9 cellular contexts compared by ENCODE assay signal in genomic region chr2:163348843-163349395, GRCh38.
DNase-seq lines count a peak whose midpoint lies in the region; ATAC-seq, FAIRE-seq and TF ChIP-seq lines count a peak whose summit lies in the region.
"Had no signal": no experiment of that assay in that cellular context is flagged by ENCODE, and none has a peak within 500 bp of the region (broad histone marks: within the 10 kb centered on the region; RNA-seq: fewer than 3 reads in every experiment).

No MANE protein-coding gene starts in this region.

- no peaks in the 10 kb centered on the region for H3K36me3 Mint-ChIP-seq in activated CD4-positive, alpha-beta T cell treated with anti-CD3 and anti-CD28 coated beads, Interleukin-2, amount 10 ng/mL, durations not matched to agents 24 days and 14 days (ENCODE audit: low read depth)

- H3K18ac ChIP-seq in H1 (ENCODE audit: extremely low read depth, low read length) = no peak overlapping the region; the same call in 1 of the 2 replicates

- H3K27ac ChIP-seq in AG04450 (ENCODE audit: low read depth, low read length) (peak overlapping the region; percentile 86), H1 (ENCODE audit: low read depth, low read length) (no peak overlapping the region)

- H2BK15ac ChIP-seq in H1 (ENCODE audit: low read length) = no peak overlapping the region

- peak overlapping the region; percentile 93 for H2AFZ ChIP-seq in H1 (ENCODE audit: low read length)

- H3K4me2 ChIP-seq in H1 (ENCODE audit: insufficient read depth in 1 of 2, low read depth in 2 of 2, low read length in 2 of 2) = peak overlapping the region; percentile 75 to 80

- H3K79me1 ChIP-seq in H1 (ENCODE audit: low read depth, low read length) = no peaks in the 10 kb centered on the region

- no peak overlapping the region for H3K4ac ChIP-seq in H1 (replicated peaks; ENCODE audit: insufficient read length, low read depth, low read length)

- H3K23me2 ChIP-seq in H1 (ENCODE audit: low read depth, low read length) = peaks cover 3% of the 10 kb centered on the region; the same call in 1 of the 2 replicates

- no peaks in the 10 kb centered on the region for H3K4me1 Mint-ChIP-seq in activated CD4-positive, alpha-beta T cell treated with anti-CD3 and anti-CD28 coated beads, Interleukin-2, amount 10 ng/mL, durations not matched to agents 24 days and 14 days

- no peak overlapping the region for H3K4me3 Mint-ChIP-seq in activated CD4-positive, alpha-beta T cell treated with anti-CD3 and anti-CD28 coated beads, Interleukin-2, amount 10 ng/mL, durations not matched to agents 24 days and 14 days

- no peaks in the 10 kb centered on the region for H3K36me3 ChIP-seq in H1 (ENCODE audit: control insufficient read depth in 2 of 4, insufficient read depth in 4 of 4, low read length in 3 of 4)
- no peaks in the 10 kb centered on the region for H3K36me3 ChIP-seq in mucosa of stomach (ENCODE audit: control insufficient read depth, insufficient read depth, low read length)

- H3K27me3 ChIP-seq in AG04450 (ENCODE audit: control insufficient read depth, insufficient read depth, low read length) (no peaks in the 10 kb centered on the region), H1 (replicated peaks in 1 of 4; ENCODE audit: control insufficient read depth in 3 of 4, extremely low read depth in 1 of 4, insufficient read depth in 3 of 4, low read length in 3 of 4) (no peaks in the 10 kb centered on the region), mucosa of stomach (ENCODE audit: control insufficient read depth, insufficient read depth, low read length) (peaks cover 8% of the 10 kb centered on the region)

- no peak overlapping the region for H3K27ac Mint-ChIP-seq in activated CD4-positive, alpha-beta T cell treated with anti-CD3 and anti-CD28 coated beads, Interleukin-2, amount 10 ng/mL, durations not matched to agents 24 days and 14 days

- no peaks in the 10 kb centered on the region for H3K9me3 ChIP-seq in AG04450 (ENCODE audit: control insufficient read depth, insufficient read depth, low read length)
- H3K9me3 ChIP-seq in H1 (ENCODE audit: insufficient read depth in 2 of 2, low read depth in 1 of 2, low read length in 1 of 2) = no peaks in the 10 kb centered on the region
- H3K9me3 ChIP-seq in mucosa of stomach (ENCODE audit: control insufficient read depth, low read length) = no peaks in the 10 kb centered on the region

- no peak overlapping the region for H4K91ac ChIP-seq in H1 (replicated peaks; ENCODE audit: insufficient read length, low read length)

- intact Hi-C loops in activated CD4-positive, alpha-beta T cell treated with anti-CD3 and anti-CD28 coated beads, Interleukin-2, amount 10 ng/mL, durations not matched to agents 24 days and 14 days (cut with micrococcal nuclease) = no loop called here

- H4K20me1 ChIP-seq in H1 (replicated peaks in 1 of 2; ENCODE audit: control insufficient read depth in 1 of 2, insufficient read depth in 2 of 2, low read length in 2 of 2) = no peaks in the 10 kb centered on the region

- TF ChIP-seq CTCF in AG04450 (IDR thresholded peaks at IDR 0.05; ENCODE audit: low read depth, low read length) (no peak), NB4 (IDR thresholded peaks at IDR 0.05; ENCODE audit: low read depth, low read length) (no peak), H1 (IDR thresholded peaks at IDR 0.05; ENCODE audit: control extremely low read depth in 1 of 3, insufficient read depth in 1 of 3, low read depth in 1 of 3, low read length in 3 of 3) (no peak)

- 42% methylated on average over 9 of the region's 9 CpGs; no CpG with 5 or more reads in 1 of the 2 experiments for WGBS in H1 (ENCODE audit: extremely low coverage in 1 of 2, insufficient coverage in 1 of 2, insufficient read length in 1 of 2, insufficient replicate concordance in 2 of 2, low coverage in 1 of 2, low lambda C conversion rate in 2 of 2, missing lambda C conversion rate in 1 of 2), 2 experiments

- POLR2A ChIA-PET in AG04450 (lab: Yijun Ruan, JAX) (no interaction called here), H1 (lab: Charles Lee; ENCODE audit: partially characterized antibody) (interaction anchor here (1.0 kb wide), 1 partner anchor 248 kb away, joined by 5 read pairs; no protein-coding TSS in a partner anchor)

- peak overlapping the region; percentile 50 for H3K4me3 ChIP-seq in AG04450 (ENCODE audit: low read depth, low read length)
- H3K4me3 ChIP-seq in NB4 (ENCODE audit: low read depth, low read length) = peak overlapping the region; percentile 54
- peak overlapping the region; percentile 40 to 64 (median 52); a peak in 6 of 8 replicates for H3K4me3 ChIP-seq in H1 (ENCODE audit: extremely low read depth in 1 of 4, insufficient read depth in 2 of 4, low read depth in 3 of 4, low read length in 4 of 4)
- no peak overlapping the region for H3K4me3 ChIP-seq in mucosa of stomach (ENCODE audit: low read length)

- no peaks in the 10 kb centered on the region for H3K79me2 ChIP-seq in H1 (ENCODE audit: control insufficient read depth in 1 of 2, insufficient read depth in 2 of 2, low read length in 2 of 2)

- peak; percentile 24 for FAIRE-seq in H1 (lab: Jason Lieb, UNC)

- no peak for ATAC-seq in GM21737 (IDR thresholded peaks at IDR 0.05; ENCODE audit: unreplicated experiment)

- H3K14ac ChIP-seq in H1 (ENCODE audit: insufficient read length) = no peak overlapping the region

- no peak overlapping the region for H2BK20ac ChIP-seq in H1 (ENCODE audit: low read length)

- no peak overlapping the region for H2BK120ac ChIP-seq in H1 (replicated peaks; ENCODE audit: low read depth, low read length)

- H4K8ac ChIP-seq in H1 (ENCODE audit: extremely low read depth, insufficient read depth, low read length) = no peak overlapping the region

- H3K4me1 ChIP-seq in H1 (replicated peaks in 1 of 4; ENCODE audit: control insufficient read depth in 3 of 4, insufficient read depth in 4 of 4, low read length in 3 of 4) (peaks cover 0 to 13% (median 6%) of the 10 kb centered on the region in 4 experiments; a peak in 4 of 7 replicates), mucosa of stomach (ENCODE audit: control insufficient read depth, insufficient read depth, low read length) (no peaks in the 10 kb centered on the region)

- no peak for TF ChIP-seq POLR2A in NB4 (IDR thresholded peaks at IDR 0.05; ENCODE audit: extremely low read depth, insufficient read length)
- no peak for TF ChIP-seq POLR2A in H1 (IDR thresholded peaks at IDR 0.05; ENCODE audit: control extremely low read depth in 1 of 2, low read depth in 2 of 2, low read length in 2 of 2)

- H2AK5ac ChIP-seq in H1 (ENCODE audit: low read depth, low read length) = no peak overlapping the region

- no peak for TF ChIP-seq RAD21 in H1 (IDR thresholded peaks at IDR 0.05 in 1 of 2, conservative IDR thresholded peaks at IDR 0.05 in 1 of 2; ENCODE audit: low read depth in 2 of 2, low read length in 2 of 2)

- H3K27me3 Mint-ChIP-seq in activated CD4-positive, alpha-beta T cell treated with anti-CD3 and anti-CD28 coated beads, Interleukin-2, amount 10 ng/mL, durations not matched to agents 24 days and 14 days = peaks cover 19% of the 10 kb centered on the region

- no peak overlapping the region for H3K56ac ChIP-seq in H1 (replicated peaks; ENCODE audit: insufficient read length, low read depth, low read length)

- DNase-seq in AG04450 (ENCODE audit: low read depth, low spot score) = peak; percentile 8
- DNase-seq in NB4 (ENCODE audit: low read depth) = peak; percentile 98
- DNase-seq in H1 (ENCODE audit: low read depth in 1 of 2, low spot score in 2 of 2) = no peak
- DNase-seq in NCI-H82 treated with DMSO at 0.1 percent for 48 hours (lab: John Stamatoyannopoulos, UW; ENCODE audit: unreplicated experiment) = no peak
- DNase-seq in activated CD4-positive, alpha-beta T cell treated with anti-CD3 and anti-CD28 coated beads, Interleukin-2, amount 10 ng/mL, durations not matched to agents 24 days and 14 days = no peak
- no peak for DNase-seq in stimulated activated CD4-positive, alpha-beta T cell treated with anti-CD3 and anti-CD28 coated beads, Interleukin-15, amount 100 ng/mL, for 24 hours
- DNase-seq: activated CD4-positive, alpha-beta T cell treated with anti-CD3 and anti-CD28 coated beads, Interleukin-2, amount 50 U/mL, for 4 hours had no signal

- H2BK12ac ChIP-seq in H1 (ENCODE audit: low read depth, low read length) = no peak overlapping the region; the same call in 1 of the 2 replicates

- CTCF ChIA-PET in AG04450 (lab: Charles Lee) = interaction anchor here (0.7 to 1.9 kb wide), 2 partner anchors 167 to 712 kb away, joined by 3 to 9 read pairs; no protein-coding TSS in a partner anchor
- CTCF ChIA-PET in H1 (lab: Charles Lee; ENCODE audit: partially characterized antibody) = interaction anchor here (0.6 to 1.4 kb wide), 3 partner anchors 122 to 1193 kb away, joined by 3 to 5 read pairs (median 3); no protein-coding TSS in a partner anchor

- H4K5ac ChIP-seq in H1 (ENCODE audit: insufficient read length, low read depth, low read length) = no peak overlapping the region

- H3K9ac ChIP-seq in H1 (replicated peaks in 1 of 4; ENCODE audit: extremely low read depth in 1 of 4, low read depth in 3 of 4, low read length in 3 of 4) = no peak overlapping the region; a peak in 1 of 7 replicates
- peak overlapping the region; percentile 30 for H3K9ac ChIP-seq in mucosa of stomach (ENCODE audit: low read length)

- H2BK5ac ChIP-seq in H1 (ENCODE audit: low read depth, low read length) = peak overlapping the region; percentile 47; the same call in 1 of the 2 replicates

- no peak overlapping the region for H3K23ac ChIP-seq in H1 (ENCODE audit: insufficient read length)

- no peaks in the 10 kb centered on the region for H3K9me3 Mint-ChIP-seq in activated CD4-positive, alpha-beta T cell treated with anti-CD3 and anti-CD28 coated beads, Interleukin-2, amount 10 ng/mL, durations not matched to agents 24 days and 14 days

- TF ChIP-seq EP300 in H1 (IDR thresholded peaks at IDR 0.05; ENCODE audit: borderline replicate concordance in 1 of 2, low read depth in 2 of 2, low read length in 2 of 2) = no peak

Comparison
In these comparisons a context has a peak if more than half of its experiments do, and no peak if none do; other contexts are left out.
1. DNase-seq: peak in AG04450 (single experiment) and NB4 (single experiment); none in H1 (0 of 2), NCI-H82 treated with DMSO at 0.1 percent for 48 hours (single experiment), activated CD4-positive, alpha-beta T cell treated with anti-CD3 and anti-CD28 coated beads, Interleukin-2, amount 10 ng/mL, durations not matched to agents 24 days and 14 days (single experiment) and stimulated activated CD4-positive, alpha-beta T cell treated with anti-CD3 and anti-CD28 coated beads, Interleukin-15, amount 100 ng/mL, for 24 hours (single experiment).